In the genomic region with DNA sequence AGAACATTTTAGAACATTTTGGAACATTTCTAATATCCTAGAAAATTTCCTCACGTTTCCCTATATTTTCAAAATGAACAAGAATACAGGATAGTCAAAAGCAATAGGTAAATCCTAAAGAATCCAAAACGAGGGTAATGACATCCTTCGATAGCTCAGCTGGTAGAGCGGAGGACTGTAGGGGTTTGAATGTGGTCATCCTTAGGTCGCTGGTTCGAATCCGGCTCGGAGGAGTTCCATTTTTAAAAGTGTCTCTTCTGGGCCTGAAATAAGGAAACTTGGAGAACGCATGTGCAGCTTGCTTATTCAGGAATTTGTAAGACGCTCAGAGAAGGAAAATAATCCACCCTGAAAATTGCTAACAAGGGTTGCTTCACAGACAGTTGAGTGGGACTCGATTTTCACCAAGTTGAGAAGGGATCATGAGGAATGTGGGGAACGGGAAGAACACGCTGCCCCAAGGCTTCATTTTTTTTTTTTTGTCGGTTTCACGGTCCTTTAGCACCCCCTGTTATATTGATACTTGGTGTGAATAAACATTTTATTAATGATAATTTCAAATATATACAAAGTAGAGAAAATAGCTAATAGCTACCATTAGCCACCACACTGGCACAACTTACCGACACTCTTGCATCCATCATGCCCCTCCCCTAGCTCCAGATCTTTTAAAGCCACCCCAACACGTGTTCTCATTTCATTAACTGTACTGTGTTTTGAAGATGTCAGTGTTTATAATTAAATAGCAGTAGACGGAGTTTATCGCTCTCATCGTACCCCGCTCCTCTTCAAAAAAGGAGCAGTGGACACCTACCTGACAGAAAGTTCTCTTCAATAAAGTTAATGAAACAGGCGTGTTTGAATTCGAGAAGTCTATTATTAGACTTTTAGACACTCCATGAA, we compare ENCODE assay signal across 1 cellular context.
A peak's percentile ranks its signal among the peaks of the same experiment; 100 is the strongest.
TF ChIP-seq lines count a peak whose summit lies in the region.

No MANE protein-coding gene starts in this region.

TF ChIP-seq in K562, 482 proteins besides CTCF, POLR2A, EP300 and RAD21 (continued from another document and continues in another):
- TF ChIP-seq NR0B1 (IDR thresholded peaks at IDR 0.05; ENCODE audit: partially characterized antibody) (no peak), RBM22 (IDR thresholded peaks at IDR 0.05; ENCODE audit: low read depth, low read length, poor library complexity, severe bottlenecking) (no peak), MCM5 (IDR thresholded peaks at IDR 0.05; ENCODE audit: low read depth) (no peak), TEAD4 (IDR thresholded peaks at IDR 0.05; ENCODE audit: low read length) (peak; percentile 85), TEAD4 (CRISPR knock-in tag; IDR thresholded peaks at IDR 0.05; ENCODE audit: borderline replicate concordance) (no peak), TSC22D4 (tag; IDR thresholded peaks at IDR 0.05) (no peak), DACH1 (IDR thresholded peaks at IDR 0.05; ENCODE audit: partially characterized antibody) (peak; percentile 20), DMBX1 (CRISPR knock-in tag; IDR thresholded peaks at IDR 0.05; ENCODE audit: borderline replicate concordance) (0 out of 2 replicates have a peak, but pooled peaks have one; percentile 10), ZNF609 (CRISPR knock-in tag; IDR thresholded peaks at IDR 0.05; ENCODE audit: borderline replicate concordance) (no peak), NR3C1 (CRISPR knock-in tag; IDR thresholded peaks at IDR 0.05) (no peak), EGR1 (conservative IDR thresholded peaks at IDR 0.05) (no peak), ZSCAN29 (IDR thresholded peaks at IDR 0.05) (peak; percentile 78; the same call in 1 of the 2 replicates), ZNF212 (CRISPR knock-in tag; IDR thresholded peaks at IDR 0.05) (peak; percentile 22; the same call in 1 of the 2 replicates), E4F1 (CRISPR knock-in tag; IDR thresholded peaks at IDR 0.05; ENCODE audit: borderline replicate concordance) (no peak)
- TF ChIP-seq, protein P1, sequence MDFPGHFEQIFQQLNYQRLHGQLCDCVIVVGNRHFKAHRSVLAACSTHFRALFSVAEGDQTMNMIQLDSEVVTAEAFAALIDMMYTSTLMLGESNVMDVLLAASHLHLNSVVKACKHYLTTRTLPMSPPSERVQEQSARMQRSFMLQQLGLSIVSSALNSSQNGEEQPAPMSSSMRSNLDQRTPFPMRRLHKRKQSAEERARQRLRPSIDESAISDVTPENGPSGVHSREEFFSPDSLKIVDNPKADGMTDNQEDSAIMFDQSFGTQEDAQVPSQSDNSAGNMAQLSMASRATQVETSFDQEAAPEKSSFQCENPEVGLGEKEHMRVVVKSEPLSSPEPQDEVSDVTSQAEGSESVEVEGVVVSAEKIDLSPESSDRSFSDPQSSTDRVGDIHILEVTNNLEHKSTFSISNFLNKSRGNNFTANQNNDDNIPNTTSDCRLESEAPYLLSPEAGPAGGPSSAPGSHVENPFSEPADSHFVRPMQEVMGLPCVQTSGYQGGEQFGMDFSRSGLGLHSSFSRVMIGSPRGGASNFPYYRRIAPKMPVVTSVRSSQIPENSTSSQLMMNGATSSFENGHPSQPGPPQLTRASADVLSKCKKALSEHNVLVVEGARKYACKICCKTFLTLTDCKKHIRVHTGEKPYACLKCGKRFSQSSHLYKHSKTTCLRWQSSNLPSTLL (IDR thresholded peaks at IDR 0.05) = no peak; the same call in 1 of the 2 replicates
- TF ChIP-seq, protein P2, sequence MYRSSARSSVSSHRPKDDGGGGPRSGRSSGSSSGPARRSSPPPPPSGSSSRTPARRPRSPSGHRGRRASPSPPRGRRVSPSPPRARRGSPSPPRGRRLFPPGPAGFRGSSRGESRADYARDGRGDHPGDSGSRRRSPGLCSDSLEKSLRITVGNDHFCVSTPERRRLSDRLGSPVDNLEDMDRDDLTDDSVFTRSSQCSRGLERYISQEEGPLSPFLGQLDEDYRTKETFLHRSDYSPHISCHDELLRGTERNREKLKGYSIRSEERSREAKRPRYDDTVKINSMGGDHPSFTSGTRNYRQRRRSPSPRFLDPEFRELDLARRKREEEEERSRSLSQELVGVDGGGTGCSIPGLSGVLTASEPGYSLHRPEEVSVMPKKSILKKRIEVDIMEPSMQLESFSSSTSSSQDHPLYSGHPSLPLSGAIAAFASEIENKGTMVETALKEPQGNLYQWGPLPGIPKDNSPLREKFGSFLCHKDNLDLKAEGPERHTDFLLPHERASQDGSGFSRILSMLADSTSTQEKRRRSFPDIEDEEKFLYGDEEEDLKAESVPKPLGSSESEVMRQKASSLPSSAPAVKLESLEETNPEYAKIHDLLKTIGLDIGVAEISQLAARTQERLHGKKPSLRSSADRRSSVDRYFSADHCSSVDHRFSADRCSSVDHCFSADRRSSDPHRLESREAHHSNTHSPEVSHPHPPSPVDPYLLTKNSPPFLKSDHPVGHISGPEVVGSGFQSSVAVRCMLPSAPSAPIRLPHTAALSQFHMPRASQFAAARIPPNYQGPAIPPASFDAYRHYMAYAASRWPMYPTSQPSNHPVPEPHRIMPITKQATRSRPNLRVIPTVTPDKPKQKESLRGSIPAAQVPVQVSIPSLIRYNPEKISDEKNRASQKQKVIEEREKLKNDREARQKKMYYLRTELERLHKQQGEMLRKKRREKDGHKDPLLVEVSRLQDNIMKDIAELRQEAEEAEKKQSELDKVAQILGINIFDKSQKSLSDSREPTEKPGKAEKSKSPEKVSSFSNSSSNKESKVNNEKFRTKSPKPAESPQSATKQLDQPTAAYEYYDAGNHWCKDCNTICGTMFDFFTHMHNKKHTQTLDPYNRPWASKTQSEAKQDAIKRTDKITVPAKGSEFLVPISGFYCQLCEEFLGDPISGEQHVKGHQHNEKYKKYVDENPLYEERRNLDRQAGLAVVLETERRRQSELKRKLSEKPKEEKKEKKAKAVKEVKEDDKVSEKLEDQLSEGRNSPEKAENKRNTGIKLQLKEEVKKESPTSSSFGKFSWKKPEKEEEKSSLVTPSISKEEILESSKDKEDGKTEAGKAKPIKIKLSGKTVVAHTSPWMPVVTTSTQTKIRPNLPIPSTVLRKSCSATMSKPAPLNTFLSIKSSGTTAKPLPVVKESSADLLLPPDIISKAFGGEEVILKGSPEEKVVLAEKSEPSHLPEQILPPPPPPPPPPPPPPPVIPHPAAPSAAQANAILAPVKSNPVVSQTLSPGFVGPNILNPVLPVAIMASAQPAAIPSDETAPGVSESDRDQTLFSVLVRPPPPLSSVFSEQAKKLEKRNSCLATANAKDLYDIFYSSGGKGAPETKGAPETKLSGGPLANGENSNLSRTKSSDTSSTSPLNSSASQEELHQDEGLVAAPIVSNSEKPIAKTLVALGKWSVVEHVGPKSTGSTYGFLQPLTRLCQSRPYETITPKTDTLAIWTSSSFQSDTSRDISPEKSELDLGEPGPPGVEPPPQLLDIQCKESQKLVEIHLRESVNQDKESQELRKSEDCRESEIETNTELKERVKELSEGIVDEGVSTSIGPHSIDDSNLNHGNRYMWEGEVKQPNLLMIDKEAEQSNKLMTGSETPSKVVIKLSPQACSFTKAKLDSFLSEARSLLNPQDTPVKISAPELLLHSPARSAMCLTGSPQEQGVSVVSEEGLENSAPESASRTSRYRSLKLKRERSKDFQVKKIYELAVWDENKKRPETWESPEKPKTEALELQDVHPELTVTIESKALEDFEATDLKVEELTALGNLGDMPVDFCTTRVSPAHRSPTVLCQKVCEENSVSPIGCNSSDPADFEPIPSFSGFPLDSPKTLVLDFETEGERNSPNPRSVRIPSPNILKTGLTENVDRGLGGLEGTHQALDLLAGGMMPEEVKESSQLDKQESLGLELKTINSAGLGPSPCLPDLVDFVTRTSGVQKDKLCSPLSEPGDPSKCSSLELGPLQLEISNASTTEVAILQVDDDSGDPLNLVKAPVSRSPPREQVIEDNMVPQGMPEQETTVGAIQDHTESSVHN (IDR thresholded peaks at IDR 0.05; ENCODE audit: borderline replicate concordance in 1 of 2, low read depth in 1 of 2) = no peak
